ENCODE assay signal across 9 cellular contexts in the genomic region with DNA sequence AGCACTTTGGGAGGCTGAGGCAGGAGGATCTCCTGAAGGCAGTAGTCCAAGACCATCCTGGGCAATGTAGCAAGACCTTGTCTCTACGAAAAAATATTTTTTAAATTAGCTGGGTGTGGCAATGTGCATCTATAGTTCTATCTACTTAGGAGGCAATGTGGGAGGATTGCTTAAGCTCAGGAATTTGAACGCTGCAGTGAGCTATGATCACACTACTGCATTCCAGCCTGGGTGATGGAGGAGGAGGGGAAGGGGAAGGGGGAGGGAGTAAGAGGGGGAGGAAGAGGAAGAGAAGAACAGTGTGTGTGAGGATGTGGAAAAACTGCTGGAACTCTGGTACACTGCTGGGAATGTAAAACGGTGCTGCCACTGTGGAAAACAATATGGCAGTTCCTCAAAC. TPM values are rescaled to one million over a fixed set of nuclear protein-coding genes. Genes with fewer than 3 reads are reported as not detected.
DNase-seq lines count a peak whose midpoint lies in the region; ATAC-seq and TF ChIP-seq lines count a peak whose summit lies in the region.
"Had no signal": no experiment of that assay in that cellular context is flagged by ENCODE, and none has a peak within 500 bp of the region (broad histone marks: within the 10 kb centered on the region; RNA-seq: fewer than 3 reads in every experiment).

No MANE protein-coding gene starts in this region.

- H3K9me3 ChIP-seq in RWPE2 (ENCODE audit: severe bottlenecking) (no peaks in the 10 kb centered on the region), gastroesophageal sphincter (no peaks in the 10 kb centered on the region)
- H3K9me3 ChIP-seq: gastrocnemius medialis had no signal

- peak; percentile 66 for DNase-seq in Caki2 (ENCODE audit: low read depth)
- no peak for DNase-seq in RWPE2 (ENCODE audit: low spot score)
- no peak for DNase-seq in progenitor cell of endocrine pancreas (ENCODE audit: low spot score, unreplicated experiment)
- no peak for DNase-seq in activated CD4-positive, alpha-beta T cell treated with anti-CD3 and anti-CD28 coated beads, Interleukin-2, amount 10 ng/mL, durations not matched to agents 7 days and 5 days
- DNase-seq in activated CD4-positive, alpha-beta T cell treated with anti-CD3 and anti-CD28 coated beads for 4 hours: no peak
- no peak for DNase-seq in Calu3
- no peak for DNase-seq in activated T-cell treated with anti-CD3 and anti-CD28 coated beads, Interleukin-2, amount 50 U/mL, for 1 hour
- DNase-seq: gastrocnemius medialis had no signal

- no peaks in the 10 kb centered on the region for H3K27me3 ChIP-seq in RWPE2 (ENCODE audit: insufficient read depth, poor library complexity, severe bottlenecking)
- no peaks in the 10 kb centered on the region for H3K27me3 ChIP-seq in gastroesophageal sphincter
- H3K27me3 ChIP-seq: gastrocnemius medialis had no signal

- H3K4me3 ChIP-seq in RWPE2 (ENCODE audit: severe bottlenecking) (no peak overlapping the region), gastroesophageal sphincter (no peak overlapping the region)
- H3K4me3 ChIP-seq: gastrocnemius medialis had no signal

- POLR2A ChIA-PET in activated CD4-positive, alpha-beta T cell treated with anti-CD3 and anti-CD28 coated beads, Interleukin-2, amount 10 ng/mL, durations not matched to agents 7 days and 5 days (lab: Charles Lee): no interaction called here

- H3K4me3 Mint-ChIP-seq in progenitor cell of endocrine pancreas (ENCODE audit: low read depth) (no peak overlapping the region), Calu3 (ENCODE audit: low read depth, unreplicated experiment) (no peak overlapping the region)
- no peak overlapping the region for H3K4me3 Mint-ChIP-seq in activated CD4-positive, alpha-beta T cell treated with anti-CD3 and anti-CD28 coated beads, Interleukin-2, amount 10 ng/mL, durations not matched to agents 7 days and 5 days

- TF ChIP-seq POLR2A in gastroesophageal sphincter (IDR thresholded peaks at IDR 0.05): no peak

- no peaks in the 10 kb centered on the region for H3K9me3 Mint-ChIP-seq in progenitor cell of endocrine pancreas (ENCODE audit: low read depth)
- no peaks in the 10 kb centered on the region for H3K9me3 Mint-ChIP-seq in activated CD4-positive, alpha-beta T cell treated with anti-CD3 and anti-CD28 coated beads, Interleukin-2, amount 10 ng/mL, durations not matched to agents 7 days and 5 days
- no peaks in the 10 kb centered on the region for H3K9me3 Mint-ChIP-seq in Calu3 (ENCODE audit: low read depth, unreplicated experiment)

- no peak for TF ChIP-seq EP300 in gastroesophageal sphincter (IDR thresholded peaks at IDR 0.05)

- in situ Hi-C loops in Caki2 (cut with HindIII; ENCODE audit: low pct_unique_long_range_greater_than_20kb, low sequenced_read_pairs): no loop called here

- TF ChIP-seq CTCF in RWPE2 (IDR thresholded peaks at IDR 0.05; ENCODE audit: poor library complexity, severe bottlenecking) (no peak), gastroesophageal sphincter (IDR thresholded peaks at IDR 0.05) (no peak), progenitor cell of endocrine pancreas (IDR thresholded peaks at IDR 0.05; ENCODE audit: unreplicated experiment) (no peak), Calu3 (IDR thresholded peaks at IDR 0.05; ENCODE audit: unreplicated experiment) (no peak)

- H3K36me3 Mint-ChIP-seq in progenitor cell of endocrine pancreas (ENCODE audit: insufficient read depth): no peaks in the 10 kb centered on the region
- H3K36me3 Mint-ChIP-seq in activated CD4-positive, alpha-beta T cell treated with anti-CD3 and anti-CD28 coated beads, Interleukin-2, amount 10 ng/mL, durations not matched to agents 7 days and 5 days (ENCODE audit: low read depth): peaks cover 10% of the 10 kb centered on the region
- H3K36me3 Mint-ChIP-seq in Calu3 (ENCODE audit: insufficient read depth, unreplicated experiment): peaks cover 6% of the 10 kb centered on the region

- 0 to 11% methylated on average over 3 of the region's 3 CpGs for WGBS in gastroesophageal sphincter (ENCODE audit: low coverage in 1 of 2), 2 donors

- peak overlapping the region; percentile 25 for H3K27ac ChIP-seq in RWPE2 (ENCODE audit: poor library complexity, severe bottlenecking)
- peak overlapping the region; percentile 55 to 79 (median 74) for H3K27ac ChIP-seq in gastroesophageal sphincter
- H3K27ac ChIP-seq: gastrocnemius medialis had no signal

- CTCF ChIA-PET in activated CD4-positive, alpha-beta T cell treated with anti-CD3 and anti-CD28 coated beads, Interleukin-2, amount 10 ng/mL, durations not matched to agents 7 days and 5 days (lab: Charles Lee): no interaction called here
- CTCF ChIA-PET in Calu3 (lab: Charles Lee): no interaction called here

- H3K4me1 ChIP-seq in RWPE2 (ENCODE audit: insufficient read depth, poor library complexity, severe bottlenecking) (peaks cover 7% of the 10 kb centered on the region), gastroesophageal sphincter (peaks cover 0 to 61% (median 4%) of the 10 kb centered on the region in 3 donors)
- H3K4me1 ChIP-seq: gastrocnemius medialis had no signal

- no TSS peak for BruUV-seq in Calu3 (replicated peaks; lab: Mats Ljungman, UMichigan)

- H3K27me3 Mint-ChIP-seq in progenitor cell of endocrine pancreas (no peaks in the 10 kb centered on the region), Calu3 (ENCODE audit: unreplicated experiment) (no peaks in the 10 kb centered on the region)
- H3K27me3 Mint-ChIP-seq in activated CD4-positive, alpha-beta T cell treated with anti-CD3 and anti-CD28 coated beads, Interleukin-2, amount 10 ng/mL, durations not matched to agents 7 days and 5 days: no peaks in the 10 kb centered on the region

- H3K36me3 ChIP-seq in RWPE2 (ENCODE audit: low read depth) (peaks cover 11% of the 10 kb centered on the region), gastroesophageal sphincter (peaks cover 0 to 31% of the 10 kb centered on the region in 2 donors)
- H3K36me3 ChIP-seq: gastrocnemius medialis had no signal

- intact Hi-C loops in Calu3 (cut with micrococcal nuclease; ENCODE audit: unreplicated experiment): no loop called here

- H3K27ac Mint-ChIP-seq in progenitor cell of endocrine pancreas (peak overlapping the region; percentile 67), Calu3 (ENCODE audit: unreplicated experiment) (no peak overlapping the region)
- no peak overlapping the region for H3K27ac Mint-ChIP-seq in activated CD4-positive, alpha-beta T cell treated with anti-CD3 and anti-CD28 coated beads, Interleukin-2, amount 10 ng/mL, durations not matched to agents 7 days and 5 days

- peak; percentile 92 for ATAC-seq in RWPE2 (ENCODE audit: low read depth)
- peak; percentile 92 for ATAC-seq in gastroesophageal sphincter
- ATAC-seq: gastrocnemius medialis had no signal

- H3K4me1 Mint-ChIP-seq in progenitor cell of endocrine pancreas (ENCODE audit: low read depth): peaks cover 2% of the 10 kb centered on the region
- H3K4me1 Mint-ChIP-seq in activated CD4-positive, alpha-beta T cell treated with anti-CD3 and anti-CD28 coated beads, Interleukin-2, amount 10 ng/mL, durations not matched to agents 7 days and 5 days: peaks cover 9% of the 10 kb centered on the region
- H3K4me1 Mint-ChIP-seq in Calu3 (ENCODE audit: low read depth, unreplicated experiment): no peaks in the 10 kb centered on the region

RNA-seq across cellular contexts. Expression of a gene that starts 9.2 kb away (rescaled TPM):
- 1.1 and 2.3 TPM in 2 replicates for total RNA-seq in Caki2 (2014; rRNA removed; shearing (Covaris generic); ENCODE audit: low replicate concordance)
- total RNA-seq in gastroesophageal sphincter (10 to 100 TPM; 26.8 to 66.2 (median 31.1) TPM), progenitor cell of endocrine pancreas (16.2 and 17.9 TPM in 2 replicates), Calu3 (2022) (3.1 and 3.5 TPM in 2 replicates)
- 1 to 10 TPM in 1 of 2 experiments, under 1 TPM in 1; 0.75 to 1.4 TPM for total RNA-seq in activated CD4-positive, alpha-beta T cell treated with anti-CD3 and anti-CD28 coated beads, Interleukin-2, amount 10 ng/mL, durations not matched to agents 7 days and 5 days

RNA-seq across cellular contexts. Expression of a gene that starts 12.3 kb away (rescaled TPM):
- total RNA-seq in Caki2 (2014; rRNA removed; shearing (Covaris generic); ENCODE audit: low replicate concordance): 3.6 and 11.7 TPM in 2 replicates
- 10 to 100 TPM in 2 of 4 donors, 1 to 10 TPM in 2; 5.3 to 16.8 (median 9.4) TPM for total RNA-seq in gastroesophageal sphincter
- total RNA-seq in progenitor cell of endocrine pancreas: 10.1 and 10.4 TPM in 2 replicates
- total RNA-seq in activated CD4-positive, alpha-beta T cell treated with anti-CD3 and anti-CD28 coated beads, Interleukin-2, amount 10 ng/mL, durations not matched to agents 7 days and 5 days: 1 to 10 TPM; 6.1 to 7.0 TPM
- total RNA-seq in Calu3 (2022): 3.2 and 3.3 TPM in 2 replicates

RNA-seq across cellular contexts. Expression of a gene that starts 12.9 kb away (rescaled TPM):
- total RNA-seq in Caki2 (2014; rRNA removed; shearing (Covaris generic); ENCODE audit: low replicate concordance): 8.5 and 10.3 TPM in 2 replicates
- total RNA-seq in gastroesophageal sphincter: under 1 TPM; 0.17 to 0.62 (median 0.29) TPM
- 9.2 and 10.6 TPM in 2 replicates for total RNA-seq in progenitor cell of endocrine pancreas
- 10 to 100 TPM; 33.4 to 37.1 TPM for total RNA-seq in activated CD4-positive, alpha-beta T cell treated with anti-CD3 and anti-CD28 coated beads, Interleukin-2, amount 10 ng/mL, durations not matched to agents 7 days and 5 days
- total RNA-seq in Calu3 (2022): 25.5 and 29.6 TPM in 2 replicates

RNA-seq across cellular contexts. Expression of a gene that starts 27.8 kb away (rescaled TPM):
- total RNA-seq in Caki2 (2014; rRNA removed; shearing (Covaris generic); ENCODE audit: low replicate concordance): 41.7 and 47.3 TPM in 2 replicates
- total RNA-seq in gastroesophageal sphincter (10 to 100 TPM; 10.7 to 38.3 (median 25.3) TPM), progenitor cell of endocrine pancreas (32.9 and 36.8 TPM in 2 replicates), Calu3 (2022) (52.6 and 56.7 TPM in 2 replicates)
- total RNA-seq in activated CD4-positive, alpha-beta T cell treated with anti-CD3 and anti-CD28 coated beads, Interleukin-2, amount 10 ng/mL, durations not matched to agents 7 days and 5 days: 10 to 100 TPM; 38.2 to 43.0 TPM

RNA-seq across cellular contexts. Expression of a gene that starts 33.2 kb away (rescaled TPM):
- total RNA-seq in Caki2 (2014; rRNA removed; shearing (Covaris generic); ENCODE audit: low replicate concordance): 1.4 TPM in 1 of 2 replicates, not detected in the other
- total RNA-seq in gastroesophageal sphincter: under 1 TPM in 3 of 4 donors, not detected in 1; 0.39 to 0.62 (median 0.47) TPM
- 32.8 and 33.2 TPM in 2 replicates for total RNA-seq in progenitor cell of endocrine pancreas
- 1 to 10 TPM; 1.8 to 2.4 TPM for total RNA-seq in activated CD4-positive, alpha-beta T cell treated with anti-CD3 and anti-CD28 coated beads, Interleukin-2, amount 10 ng/mL, durations not matched to agents 7 days and 5 days
- 19.7 and 23.5 TPM in 2 replicates for total RNA-seq in Calu3 (2022)
